ENCODE assay signal across 9 cellular contexts in the genomic region with DNA sequence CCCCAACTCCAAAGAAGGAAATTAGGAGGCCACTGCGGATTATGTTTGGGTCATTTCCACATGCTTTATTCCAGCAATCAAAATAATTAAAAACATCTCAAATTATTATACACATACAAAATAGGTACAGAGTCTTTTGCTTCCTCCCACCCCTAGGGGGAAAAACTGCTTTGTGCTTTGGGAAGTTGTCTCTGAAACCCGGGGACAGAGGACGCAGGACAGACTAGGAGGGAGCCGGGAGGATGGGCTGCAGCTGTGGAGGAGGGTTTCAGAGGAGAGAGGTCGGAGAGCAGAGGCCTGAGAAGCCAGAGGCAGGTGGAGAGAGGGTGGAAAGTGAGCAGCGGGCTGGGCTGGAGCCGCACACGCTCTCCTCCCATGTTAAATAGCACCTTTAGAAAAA. TPM values are rescaled to one million over a fixed set of nuclear protein-coding genes. Genes with fewer than 3 reads are reported as not detected.
A peak's percentile ranks its signal among the peaks of the same experiment; 100 is the strongest.
DNase-seq lines count a peak whose midpoint lies in the region; ATAC-seq and TF ChIP-seq lines count a peak whose summit lies in the region.
"Had no signal": no experiment of that assay in that cellular context is flagged by ENCODE, and none has a peak within 500 bp of the region (broad histone marks: within the 10 kb centered on the region; RNA-seq: fewer than 3 reads in every experiment).

No MANE protein-coding gene starts in this region.

- no peak overlapping the region for H3K4me3 ChIP-seq in NT2/D1 (ENCODE audit: insufficient read length, low read depth)
- no peak overlapping the region for H3K4me3 ChIP-seq in ovary

- H3K27ac ChIP-seq in ovary: peak overlapping the region; percentile 52 to 55

- H3K9me3 ChIP-seq in NT2/D1 (ENCODE audit: insufficient read depth, low read length): no peaks in the 10 kb centered on the region
- no peaks in the 10 kb centered on the region for H3K9me3 ChIP-seq in ovary

- H3K4me1 Mint-ChIP-seq in effector memory CD8-positive, alpha-beta T cell (ENCODE audit: low read depth in 2 of 2): peaks cover 6 to 15% of the 10 kb centered on the region in 2 donors

- H3K27me3 ChIP-seq in NT2/D1 (ENCODE audit: insufficient read depth, insufficient read length): no peaks in the 10 kb centered on the region
- H3K27me3 ChIP-seq in ovary: no peaks in the 10 kb centered on the region

- no peak for TF ChIP-seq POLR2A in ovary (IDR thresholded peaks at IDR 0.05)

- peaks cover 5% of the 10 kb centered on the region for H3K36me3 Mint-ChIP-seq in effector memory CD8-positive, alpha-beta T cell (ENCODE audit: insufficient read depth)

- ATAC-seq in effector memory CD8-positive, alpha-beta T cell (replicated peaks): no peak
- ATAC-seq in HG02981 (IDR thresholded peaks at IDR 0.05; ENCODE audit: unreplicated experiment) (no peak), GM18873 (IDR thresholded peaks at IDR 0.05; ENCODE audit: low FRiP score, unreplicated experiment) (no peak)

- no peak overlapping the region for H3K9ac ChIP-seq in NT2/D1 (ENCODE audit: insufficient read length, low read depth)

- intact Hi-C loops in ovary (cut with DNase I): loop anchor here in 1 of 4 donors (2.0 kb wide), 1 partner anchor 15 kb away; no protein-coding TSS in a partner anchor

- peaks cover 55% of the 10 kb centered on the region for H3K36me3 ChIP-seq in NT2/D1 (ENCODE audit: insufficient read depth, insufficient read length, low read length)
- H3K36me3 ChIP-seq in ovary: no peaks in the 10 kb centered on the region

- peak; percentile 11 for DNase-seq in NT2/D1 (ENCODE audit: low read depth, low spot score)
- DNase-seq in effector memory CD8-positive, alpha-beta T cell: no peak
- no peak for DNase-seq in ovary
- DNase-seq in effector CD8-positive, alpha-beta T cell (lab: John Stamatoyannopoulos, UW): no peak
- DNase-seq in HuH-7.5 (ENCODE audit: low spot score): no peak
- DNase-seq: erythroblast had no signal

- H3K27me3 Mint-ChIP-seq in effector memory CD8-positive, alpha-beta T cell: peaks cover 10 to 26% of the 10 kb centered on the region in 2 donors

- TF ChIP-seq CTCF in GM12872 (IDR thresholded peaks at IDR 0.05; ENCODE audit: insufficient read depth, low read depth, low read length): peak; percentile 16; the same call in 1 of the 3 replicates
- peak in 1 of 3 donors; percentile 33 for TF ChIP-seq CTCF in ovary (IDR thresholded peaks at IDR 0.05)

- peak overlapping the region; percentile 15 to 57 for H3K4me3 Mint-ChIP-seq in effector memory CD8-positive, alpha-beta T cell

- no peak for TF ChIP-seq EP300 in ovary (IDR thresholded peaks at IDR 0.05)

- 17 to 20% (median 20%) methylated on average over 8 of the region's 8 CpGs for WGBS in ovary, 3 donors

- peaks cover 18% of the 10 kb centered on the region for H3K4me1 ChIP-seq in NT2/D1 (ENCODE audit: insufficient read depth, insufficient read length)
- peaks cover 2% of the 10 kb centered on the region for H3K4me1 ChIP-seq in ovary (ENCODE audit: insufficient read depth)

- peak overlapping the region in 1 of 2 donors; percentile 20 for H3K27ac Mint-ChIP-seq in effector memory CD8-positive, alpha-beta T cell

- no peaks in the 10 kb centered on the region for H3K9me3 Mint-ChIP-seq in effector memory CD8-positive, alpha-beta T cell

RNA-seq across cellular contexts. Expression of a gene that starts 17.4 kb away (rescaled TPM):
- 1,000 to 10,000 TPM in 1 of 7 donors, 100 to 1,000 TPM in 5, 10 to 100 TPM in 1; 71.2 to 1,087 (median 550) TPM for total RNA-seq in ovary
- polyA plus RNA-seq in ovary: 100 to 1,000 TPM; 260 to 321 TPM

RNA-seq across cellular contexts. Expression of a gene that starts 18.3 kb away (rescaled TPM):
- 1 to 10 TPM in 5 of 7 donors, under 1 TPM in 2; 0.48 to 3.4 (median 1.2) TPM for total RNA-seq in ovary
- 1 to 10 TPM; 2.2 to 3.4 TPM for polyA plus RNA-seq in ovary

RNA-seq across cellular contexts. Expression of a gene that starts 33.6 kb away (rescaled TPM):
- 100 to 1,000 TPM in 1 of 7 donors, 10 to 100 TPM in 6; 14.8 to 109 (median 75.4) TPM for total RNA-seq in ovary
- polyA plus RNA-seq in ovary: 10 to 100 TPM; 17.8 to 33.0 TPM

RNA-seq across cellular contexts. Expression of a gene that starts 54.1 kb away (rescaled TPM):
- 1 to 10 TPM in 5 of 7 donors, under 1 TPM in 2; 0.36 to 4.9 (median 1.7) TPM for total RNA-seq in ovary
- polyA plus RNA-seq in ovary: 1 to 10 TPM in 1 of 2 donors, under 1 TPM in 1; 0.77 to 2.2 TPM
